ENCODE assay signal across 8 cellular contexts in the genomic region with DNA sequence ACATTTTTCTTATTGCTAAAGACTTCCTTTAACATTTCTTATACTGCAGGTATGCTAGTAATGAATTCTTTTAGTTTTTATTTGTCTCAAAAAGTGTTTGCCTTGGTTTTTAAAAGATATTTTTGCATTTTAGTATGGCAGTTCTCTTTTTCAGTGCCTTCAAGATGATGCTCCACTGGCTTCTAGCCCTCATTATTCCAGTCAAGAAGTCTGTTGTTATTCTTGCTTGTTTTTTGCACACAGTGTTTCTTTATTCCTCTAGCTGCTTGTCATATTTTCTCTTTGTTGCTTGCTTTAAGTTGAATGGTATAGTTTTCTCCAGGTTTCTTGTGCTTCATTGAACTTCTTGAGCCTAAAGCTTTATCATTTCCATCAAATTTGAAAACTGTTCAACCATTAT.
"Had no signal": no experiment of that assay in that cellular context is flagged by ENCODE, and none has a peak within 500 bp of the region (broad histone marks: within the 10 kb centered on the region; RNA-seq: fewer than 3 reads in every experiment).

No MANE protein-coding gene starts in this region.

- DNase-seq: GDM1, GF-D8 had no signal

- FAIRE-seq: G401.6, GM12878, GM12891, GM12892, GM18507, GM19239 had no signal

- H3K4me3 ChIP-seq: GM12878 had no signal

- ATAC-seq: GM12878 had no signal
